Comparison of ENCODE assay signal across 7 cellular contexts in the genomic region with DNA sequence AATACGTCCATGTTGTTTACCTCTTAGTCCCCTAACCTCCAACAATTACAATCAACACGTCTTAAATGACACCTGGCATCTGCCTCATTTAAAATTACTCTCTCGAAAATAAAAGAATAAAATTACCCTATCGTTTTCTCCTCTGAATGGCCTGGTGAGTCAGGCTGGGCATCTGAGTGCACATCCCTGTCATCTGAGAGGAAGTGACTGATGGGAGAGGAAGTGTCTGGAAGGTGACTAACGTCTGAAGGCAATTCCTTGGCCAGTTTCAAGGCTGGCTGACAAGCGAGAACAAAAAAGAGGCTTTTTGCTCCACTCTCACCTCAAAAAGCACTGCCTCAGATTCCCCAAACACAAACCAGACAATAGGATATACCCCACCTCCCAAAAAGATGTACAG. TPM values are rescaled to one million over a fixed set of nuclear protein-coding genes. Genes with fewer than 3 reads are reported as not detected.
DNase-seq lines count a peak whose midpoint lies in the region; ATAC-seq, FAIRE-seq and TF ChIP-seq lines count a peak whose summit lies in the region.

No MANE protein-coding gene starts in this region.

- H3K9me3 ChIP-seq in psoas muscle, result no peaks in the 10 kb centered on the region

- ATAC-seq in psoas muscle, result peak; percentile 83 to 94 (median 88)
- no peak for ATAC-seq in GM21423 (IDR thresholded peaks at IDR 0.05; ENCODE audit: unreplicated experiment)

- intact Hi-C loops in psoas muscle (cut with DNase I), result no loop called here

- DNase-seq in GM19239 (ENCODE audit: insufficient read length, low spot score), result no peak
- peak; percentile 44 for DNase-seq in NCI-H460 (ENCODE audit: extremely low read depth, low read depth)
- DNase-seq in cardiac fibroblast (ENCODE audit: low read depth in 2 of 2), result peak; percentile 59 to 96
- DNase-seq in psoas muscle, result peak; percentile 27 to 56
- DNase-seq in DMS 273 treated with DMSO at 0.1 percent for 48 hours (lab: John Stamatoyannopoulos, UW), result no peak
- no peak for DNase-seq in DMS153 treated with DMSO at 0.1 percent for 48 hours (lab: John Stamatoyannopoulos, UW; ENCODE audit: unreplicated experiment)

- 55 to 68% (median 60%) methylated on average over 6 of the region's 6 CpGs for WGBS in psoas muscle, 3 donors

- peak; percentile 59 for FAIRE-seq in GM19239 (lab: Jason Lieb, UNC)

- H3K4me3 ChIP-seq in cardiac fibroblast (replicated peaks in 1 of 2; ENCODE audit: low read depth in 2 of 2, low read length in 2 of 2) (peak overlapping the region in 1 of 2 donors; percentile 41), psoas muscle (no peak overlapping the region)

- peaks cover 43% of the 10 kb centered on the region for H3K4me1 ChIP-seq in psoas muscle

- no peaks in the 10 kb centered on the region for H3K27me3 ChIP-seq in psoas muscle (ENCODE audit: insufficient read depth in 3 of 3, low read length in 2 of 3)

- peak overlapping the region; percentile 58 for H3K27ac ChIP-seq in psoas muscle

- H3K36me3 ChIP-seq in psoas muscle (ENCODE audit: insufficient read depth in 1 of 2, low read depth in 1 of 2), result no peaks in the 10 kb centered on the region

- TF ChIP-seq CTCF in cardiac fibroblast (IDR thresholded peaks at IDR 0.05; ENCODE audit: low read depth, low read length) (no peak), psoas muscle (IDR thresholded peaks at IDR 0.05) (no peak)

RNA-seq across cellular contexts. Expression of a gene that starts 57.7 kb away (rescaled TPM):
- 72.9 and 74.1 TPM in 2 replicates for total RNA-seq in NCI-H460 (2014; rRNA removed; shearing (Covaris generic))
- 56.3 and 62.9 TPM in 2 replicates for polyA plus RNA-seq in NCI-H460 (2014; cell fraction: nucleus; rRNA removed)
- 100 to 1,000 TPM in 1 of 4 donors, 10 to 100 TPM in 3; 64.2 to 110 (median 89.9) TPM for total RNA-seq in psoas muscle
- polyA plus RNA-seq in psoas muscle, result 100 to 1,000 TPM in 2 of 3 donors, 10 to 100 TPM in 1; 82.5 to 124 (median 119) TPM

Comparison
In these comparisons a context has a peak if more than half of its experiments do, and no peak if none do; other contexts are left out.
1. DNase-seq: peak in NCI-H460 (single experiment), cardiac fibroblast (2 of 2) and psoas muscle (2 of 2); none in GM19239 (single experiment), DMS 273 treated with DMSO at 0.1 percent for 48 hours (single experiment) and DMS153 treated with DMSO at 0.1 percent for 48 hours (single experiment).